Comparison of ENCODE assay signal across 24 cellular contexts in genomic region chr1:172108494-172108893, GRCh38.
DNase-seq lines count a peak whose midpoint lies in the region; ATAC-seq, FAIRE-seq and TF ChIP-seq lines count a peak whose summit lies in the region.
"Had no signal": no experiment of that assay in that cellular context is flagged by ENCODE, and none has a peak within 500 bp of the region (broad histone marks: within the 10 kb centered on the region; RNA-seq: fewer than 3 reads in every experiment).

No MANE protein-coding gene starts in this region.

- H3K9ac ChIP-seq in PC-3 (ENCODE audit: low read length) = no peak overlapping the region

- no peaks in the 10 kb centered on the region; the same call in 1 of the 2 replicates for H3K27me3 ChIP-seq in PC-3 (ENCODE audit: low read length)
- H3K27me3 ChIP-seq: BE2C, colonic mucosa, right lobe of liver, SJSA1, tibial nerve had no signal

- TF ChIP-seq CTCF in PC-3 (conservative IDR thresholded peaks at IDR 0.05; ENCODE audit: low read depth, low read length) = no peak
- no peak for TF ChIP-seq CTCF in fibroblast of mammary gland (conservative IDR thresholded peaks at IDR 0.05; ENCODE audit: control insufficient read depth, insufficient read depth, low read depth, low read length)

- H3K4me3 ChIP-seq in PC-3 (ENCODE audit: low read length) = no peak overlapping the region
- no peak overlapping the region for H3K4me3 ChIP-seq in fibroblast of mammary gland (ENCODE audit: control insufficient read depth, low read depth, low read length)
- H3K4me3 ChIP-seq: colonic mucosa, right lobe of liver, SJSA1, tibial nerve had no signal

- CTCF ChIA-PET in PC-3 (lab: Charles Lee) = no interaction called here

- POLR2A ChIA-PET in PC-3 (lab: Charles Lee; ENCODE audit: unreplicated experiment) = no interaction called here

- no peak overlapping the region for H3K27ac ChIP-seq in PC-3 (ENCODE audit: low read length)
- H3K27ac ChIP-seq: colonic mucosa, right lobe of liver, SJSA1, tibial nerve had no signal

- H3K9me3 ChIP-seq in PC-3 (ENCODE audit: low read length) = no peaks in the 10 kb centered on the region
- H3K9me3 ChIP-seq: BE2C, Caco-2, colonic mucosa, right lobe of liver, SJSA1, tibial nerve had no signal

- H2AFZ ChIP-seq in PC-3 (ENCODE audit: low read length) = no peak overlapping the region

- ATAC-seq in PC-3 = peak; percentile 61
- ATAC-seq: activated T-cell treated with anti-CD3 and anti-CD28 coated beads, Interleukin-2, amount 50 U/mL, for 72 hours; HCT116 had no signal

- no peaks in the 10 kb centered on the region for H3K36me3 ChIP-seq in PC-3 (ENCODE audit: low read depth, low read length)
- H3K36me3 ChIP-seq: BE2C, colonic mucosa, right lobe of liver, SJSA1, tibial nerve had no signal

- intact Hi-C loops in PC-3 (cut with micrococcal nuclease) = no loop called here

- DNase-seq in PC-3 = peak; percentile 43
- peak; percentile 77 for DNase-seq in fibroblast of mammary gland (ENCODE audit: low read depth)
- peak; percentile 22 for DNase-seq in stromal cell of bone marrow (ENCODE audit: low read depth)
- DNase-seq in GM19238 (ENCODE audit: insufficient read length, low spot score) = no peak
- DNase-seq in activated CD4-positive, alpha-beta T cell treated with anti-CD3 and anti-CD28 coated beads, Interleukin-2, amount 50 U/mL, for 1 hour = no peak
- DNase-seq in stimulated activated CD4-positive, alpha-beta T cell treated with anti-CD3 and anti-CD28 coated beads, Interleukin-4, amount 100 ng/mL, for 24 hours = no peak
- DNase-seq: activated CD4-positive, CD25-positive, alpha-beta regulatory T cell; activated naive CD8-positive, alpha-beta T cell treated with anti-CD3 and anti-CD28 coated beads, Interleukin-2, amount 10 ng/mL, durations not matched to agents 7 days and 5 days; activated T-cell treated with anti-CD3 and anti-CD28 coated beads, Interleukin-2, amount 50 U/mL, for 72 hours; BE2C; Caco-2; colonic mucosa; kidney; naive B cell; NCI-H2081; NCI-H526; right lobe of liver; stimulated activated naive CD4-positive, alpha-beta T cell had no signal

- H3F3A ChIP-seq in PC-3 (ENCODE audit: low read length, unreplicated experiment) = no peaks in the 10 kb centered on the region

- no TSS peak for BruUV-seq in PC-3 (replicated peaks; lab: Mats Ljungman, UMichigan)

- FAIRE-seq in G401.6 (lab: Jason Lieb, UNC) = peak; percentile 25
- FAIRE-seq: frontal cortex, GM12891, kidney had no signal

- no peak overlapping the region for H3K4me2 ChIP-seq in PC-3 (ENCODE audit: low read length)

- no peaks in the 10 kb centered on the region for H3K4me1 ChIP-seq in PC-3 (ENCODE audit: insufficient read depth, low read length)
- H3K4me1 ChIP-seq: Caco-2, colonic mucosa, SJSA1, tibial nerve had no signal

- H3K79me2 ChIP-seq in PC-3 (ENCODE audit: low read length) = no peaks in the 10 kb centered on the region

- H4K20me1 ChIP-seq in PC-3 (ENCODE audit: low read length) = no peaks in the 10 kb centered on the region

- H3K9me2 ChIP-seq in PC-3 (replicated peaks; ENCODE audit: low read length) = 0 out of 2 replicates have a peak, but pooled peaks cover 3% of the 10 kb centered on the region

Comparison
In these comparisons a context has a peak if more than half of its experiments do, and no peak if none do; other contexts are left out.
1. DNase-seq: peak in PC-3 (single experiment), fibroblast of mammary gland (single experiment) and stromal cell of bone marrow (single experiment); none in GM19238 (single experiment), activated CD4-positive, alpha-beta T cell treated with anti-CD3 and anti-CD28 coated beads, Interleukin-2, amount 50 U/mL, for 1 hour (single experiment) and stimulated activated CD4-positive, alpha-beta T cell treated with anti-CD3 and anti-CD28 coated beads, Interleukin-4, amount 100 ng/mL, for 24 hours (single experiment).